In genomic region chr2:11830708-11831301, GRCh38 we compare ENCODE assay signal across 7 cellular contexts.
A peak's percentile ranks its signal among the peaks of the same experiment; 100 is the strongest.
DNase-seq lines count a peak whose midpoint lies in the region; ATAC-seq and TF ChIP-seq lines count a peak whose summit lies in the region.

No MANE protein-coding gene starts in this region.

- peaks cover 33% of the 10 kb centered on the region for H3K36me3 Mint-ChIP-seq in stimulated activated effector memory CD8-positive, alpha-beta T cell treated with anti-CD3 and anti-CD28 coated beads, Interleukin-12 subunit alpha, Interleukin-12 subunit beta, amount 100 ng/mL, for 72 hours

- no peaks in the 10 kb centered on the region for H4K20me1 ChIP-seq in hepatocyte (ENCODE audit: insufficient read depth, poor library complexity, severe bottlenecking)

- ATAC-seq in stimulated activated effector memory CD8-positive, alpha-beta T cell treated with anti-CD3 and anti-CD28 coated beads, Interleukin-12 subunit alpha, Interleukin-12 subunit beta, amount 100 ng/mL, for 72 hours: no peak
- no peak for ATAC-seq in GM21367 (IDR thresholded peaks at IDR 0.05; ENCODE audit: unreplicated experiment)

- H3K4me1 Mint-ChIP-seq in stimulated activated effector memory CD8-positive, alpha-beta T cell treated with anti-CD3 and anti-CD28 coated beads, Interleukin-12 subunit alpha, Interleukin-12 subunit beta, amount 100 ng/mL, for 72 hours: peaks cover 32% of the 10 kb centered on the region

- no peaks in the 10 kb centered on the region for H3K79me2 ChIP-seq in hepatocyte

- H3K27ac ChIP-seq in HL-60 (replicated peaks) (peak overlapping the region; percentile 31), hepatocyte (peak overlapping the region; percentile 88)

- intact Hi-C loops in head of caudate nucleus (cut with DNase I): no loop called here

- 64% methylated on average over 7 of the region's 7 CpGs for WGBS in hepatocyte (ENCODE audit: low lambda C conversion rate, missing lambda C conversion rate)

- peak overlapping the region; percentile 73 for H3K4me2 ChIP-seq in hepatocyte

- H3K36me3 ChIP-seq in hepatocyte (replicated peaks; ENCODE audit: insufficient read depth, low read depth): no peaks in the 10 kb centered on the region

- peaks cover 4% of the 10 kb centered on the region for H3K9me3 Mint-ChIP-seq in stimulated activated effector memory CD8-positive, alpha-beta T cell treated with anti-CD3 and anti-CD28 coated beads, Interleukin-12 subunit alpha, Interleukin-12 subunit beta, amount 100 ng/mL, for 72 hours

- TF ChIP-seq CTCF in HL-60 (IDR thresholded peaks at IDR 0.05; ENCODE audit: insufficient read depth, low read length): no peak
- TF ChIP-seq CTCF in WI38 (IDR thresholded peaks at IDR 0.05; ENCODE audit: low read depth, low read length): no peak
- no peak for TF ChIP-seq CTCF in hepatocyte (IDR thresholded peaks at IDR 0.05; ENCODE audit: poor library complexity)
- TF ChIP-seq CTCF in GM20000 (IDR thresholded peaks at IDR 0.05; ENCODE audit: extremely low read depth, missing control alignments): no peak

- peak overlapping the region; percentile 54 for H3K4me3 Mint-ChIP-seq in stimulated activated effector memory CD8-positive, alpha-beta T cell treated with anti-CD3 and anti-CD28 coated beads, Interleukin-12 subunit alpha, Interleukin-12 subunit beta, amount 100 ng/mL, for 72 hours

- H3K9me2 ChIP-seq in hepatocyte (replicated peaks; ENCODE audit: insufficient read depth): no peaks in the 10 kb centered on the region

- DNase-seq in HL-60 (ENCODE audit: low read depth in 1 of 2, low spot score in 1 of 2): no peak
- no peak for DNase-seq in hepatocyte (ENCODE audit: low spot score)
- DNase-seq in stimulated activated effector memory CD8-positive, alpha-beta T cell treated with anti-CD3 and anti-CD28 coated beads, Interleukin-12 subunit alpha, Interleukin-12 subunit beta, amount 100 ng/mL, for 72 hours (ENCODE audit: low spot score in 2 of 2): no peak
- no peak for DNase-seq in head of caudate nucleus
- no peak for DNase-seq in GM20000 (ENCODE audit: low spot score)

- H3K27me3 ChIP-seq in HL-60 (ENCODE audit: insufficient read depth, poor library complexity, severe bottlenecking) (no peaks in the 10 kb centered on the region), hepatocyte (no peaks in the 10 kb centered on the region)

- H3K4me3 ChIP-seq in HL-60 (replicated peaks; ENCODE audit: insufficient read depth, low read length) (no peak overlapping the region; the same call in 1 of the 2 replicates), WI38 (ENCODE audit: low read depth, low read length) (peak overlapping the region; percentile 49), hepatocyte (peak overlapping the region; percentile 33)

- no peak overlapping the region for H3K27ac Mint-ChIP-seq in stimulated activated effector memory CD8-positive, alpha-beta T cell treated with anti-CD3 and anti-CD28 coated beads, Interleukin-12 subunit alpha, Interleukin-12 subunit beta, amount 100 ng/mL, for 72 hours

- no peaks in the 10 kb centered on the region for H3K9me3 ChIP-seq in hepatocyte (ENCODE audit: low read depth)

- H2AFZ ChIP-seq in hepatocyte: peak overlapping the region; percentile 50

- peaks cover 19% of the 10 kb centered on the region for H3K4me1 ChIP-seq in hepatocyte (ENCODE audit: insufficient read depth)
